Comparison of ENCODE assay signal across 10 cellular contexts in genomic region chr3:172102883-172103310, GRCh38.
DNase-seq lines count a peak whose midpoint lies in the region; ATAC-seq and TF ChIP-seq lines count a peak whose summit lies in the region.
"Had no signal": no experiment of that assay in that cellular context is flagged by ENCODE, and none has a peak within 500 bp of the region (broad histone marks: within the 10 kb centered on the region; RNA-seq: fewer than 3 reads in every experiment).

No MANE protein-coding gene starts in this region.

- no peaks in the 10 kb centered on the region for H3K27me3 ChIP-seq in foreskin keratinocyte
- no peaks in the 10 kb centered on the region for H3K27me3 ChIP-seq in smooth muscle cell (ENCODE audit: low read depth)
- H3K27me3 ChIP-seq in PC-3 (ENCODE audit: low read length): no peaks in the 10 kb centered on the region
- H3K27me3 ChIP-seq in sigmoid colon: no peaks in the 10 kb centered on the region

- peaks cover 32% of the 10 kb centered on the region for H3F3A ChIP-seq in smooth muscle cell (ENCODE audit: low read depth)
- no peaks in the 10 kb centered on the region for H3F3A ChIP-seq in PC-3 (ENCODE audit: low read length, unreplicated experiment)

- H3K9me2 ChIP-seq in PC-3 (replicated peaks; ENCODE audit: low read length): no peaks in the 10 kb centered on the region

- no peak for TF ChIP-seq EP300 in sigmoid colon (IDR thresholded peaks at IDR 0.05)

- H3K9me3 ChIP-seq in smooth muscle cell (replicated peaks; ENCODE audit: low read depth) (no peaks in the 10 kb centered on the region), PC-3 (ENCODE audit: low read length) (no peaks in the 10 kb centered on the region), sigmoid colon (no peaks in the 10 kb centered on the region)

- intact Hi-C loops in PC-3 (cut with micrococcal nuclease): no loop called here
- intact Hi-C loops in sigmoid colon (cut with DNase I): no loop called here

- CTCF ChIA-PET in RWPE1 (lab: Yijun Ruan, JAX) (interaction anchor here (0.6 to 1.2 kb wide), 4 partner anchors 43 to 160 kb away, joined by 3 to 4 read pairs (median 3); no protein-coding TSS in a partner anchor), PC-3 (lab: Charles Lee) (no interaction called here)

- H2AFZ ChIP-seq in smooth muscle cell (ENCODE audit: low read depth) (no peak overlapping the region), PC-3 (ENCODE audit: low read length) (no peak overlapping the region)

- no TSS peak for BruUV-seq in PC-3 (replicated peaks; lab: Mats Ljungman, UMichigan)

- peak; percentile 13 for DNase-seq in NCI-H748 (lab: John Stamatoyannopoulos, UW; ENCODE audit: unreplicated experiment)
- no peak for DNase-seq in NCI-H748 treated with DMSO at 0.1 percent for 48 hours (lab: John Stamatoyannopoulos, UW)
- peak; percentile 34 for DNase-seq in RWPE1 (ENCODE audit: low spot score)
- DNase-seq in foreskin keratinocyte: peak; percentile 85 to 90
- no peak for DNase-seq in smooth muscle cell (lab: John Stamatoyannopoulos, UW; ENCODE audit: unreplicated experiment)
- DNase-seq in PC-3: no peak
- DNase-seq in sigmoid colon: no peak
- DNase-seq: H7, mesendoderm had no signal

- no peaks in the 10 kb centered on the region for H3K36me3 ChIP-seq in smooth muscle cell (ENCODE audit: low read depth)
- peaks cover 4% of the 10 kb centered on the region; the same call in 1 of the 2 replicates for H3K36me3 ChIP-seq in PC-3 (ENCODE audit: low read depth, low read length)
- no peaks in the 10 kb centered on the region for H3K36me3 ChIP-seq in sigmoid colon

- TF ChIP-seq POLR2A in sigmoid colon (IDR thresholded peaks at IDR 0.05): no peak

- WGBS in smooth muscle cell (ENCODE audit: low lambda C conversion rate): 77% methylated on average over 3 of the region's 3 CpGs
- 21 to 59% methylated on average over 3 of the region's 3 CpGs for WGBS in sigmoid colon, 2 donors

- H4K20me1 ChIP-seq in smooth muscle cell (ENCODE audit: low read depth) (peaks cover 100% of the 10 kb centered on the region), PC-3 (ENCODE audit: low read length) (peaks cover 50% of the 10 kb centered on the region)

- H3K27ac ChIP-seq in RWPE1: peak overlapping the region; percentile 90
- peak overlapping the region; percentile 74 for H3K27ac ChIP-seq in foreskin keratinocyte
- peak overlapping the region; percentile 93 for H3K27ac ChIP-seq in smooth muscle cell (ENCODE audit: low read depth)
- H3K27ac ChIP-seq in PC-3 (ENCODE audit: low read length): no peak overlapping the region
- no peak overlapping the region for H3K27ac ChIP-seq in sigmoid colon

- H3K4me1 ChIP-seq in foreskin keratinocyte: peaks cover 42% of the 10 kb centered on the region
- H3K4me1 ChIP-seq in smooth muscle cell (ENCODE audit: low read depth): peaks cover 56% of the 10 kb centered on the region
- peaks cover 4% of the 10 kb centered on the region for H3K4me1 ChIP-seq in PC-3 (ENCODE audit: insufficient read depth, low read length)
- peaks cover 0 to 91% (median 77%) of the 10 kb centered on the region in 4 donors for H3K4me1 ChIP-seq in sigmoid colon

- H3K9ac ChIP-seq in smooth muscle cell (ENCODE audit: low read depth): peak overlapping the region; percentile 63
- H3K9ac ChIP-seq in PC-3 (ENCODE audit: low read length): no peak overlapping the region

- POLR2A ChIA-PET in RWPE1 (lab: Yijun Ruan, JAX; ENCODE audit: low non-redundant PET) (no interaction called here), PC-3 (lab: Charles Lee; ENCODE audit: unreplicated experiment) (no interaction called here)

- H3K4me3 ChIP-seq in smooth muscle cell (no peak overlapping the region), PC-3 (ENCODE audit: low read length) (no peak overlapping the region), sigmoid colon (no peak overlapping the region)

- peaks cover 98% of the 10 kb centered on the region for H3K79me2 ChIP-seq in smooth muscle cell (ENCODE audit: low read depth)
- peaks cover 97% of the 10 kb centered on the region for H3K79me2 ChIP-seq in PC-3 (ENCODE audit: low read length)

- peak overlapping the region; percentile 73 for H3K4me2 ChIP-seq in smooth muscle cell
- no peak overlapping the region for H3K4me2 ChIP-seq in PC-3 (ENCODE audit: low read length)

- TF ChIP-seq CTCF in RWPE1 (conservative IDR thresholded peaks at IDR 0.05; ENCODE audit: low read depth) (no peak), foreskin keratinocyte (conservative IDR thresholded peaks at IDR 0.05) (no peak), smooth muscle cell (IDR thresholded peaks at IDR 0.05; ENCODE audit: borderline replicate concordance, insufficient read depth, poor library complexity, severe bottlenecking) (no peak), PC-3 (conservative IDR thresholded peaks at IDR 0.05; ENCODE audit: low read depth, low read length) (no peak), sigmoid colon (IDR thresholded peaks at IDR 0.05) (no peak)

- ATAC-seq in foreskin keratinocyte: peak; percentile 81
- no peak for ATAC-seq in PC-3
- no peak for ATAC-seq in GM21619 (IDR thresholded peaks at IDR 0.05; ENCODE audit: unreplicated experiment)

Comparison
In these comparisons a context has a peak if more than half of its experiments do, and no peak if none do; other contexts are left out.
1. DNase-seq: peak in NCI-H748 (single experiment), RWPE1 (single experiment) and foreskin keratinocyte (2 of 2); none in NCI-H748 treated with DMSO at 0.1 percent for 48 hours (single experiment), smooth muscle cell (single experiment), PC-3 (single experiment) and sigmoid colon (single experiment).
2. H3K27ac ChIP-seq: peak in RWPE1 (single experiment), foreskin keratinocyte (single experiment) and smooth muscle cell (single experiment); none in PC-3 (single experiment) and sigmoid colon (0 of 4).